Comparison of ENCODE assay signal across 25 cellular contexts in genomic region chr11:108614086-108614485, GRCh38.
"Had no signal": no experiment of that assay in that cellular context is flagged by ENCODE, and none has a peak within 500 bp of the region (broad histone marks: within the 10 kb centered on the region; RNA-seq: fewer than 3 reads in every experiment).

No MANE protein-coding gene starts in this region.

- H3K27ac ChIP-seq: adrenal gland, body of pancreas, cardiac muscle cell, KMS-11, PC-9, SK-N-MC, WERI-Rb-1 had no signal

- H3K27me3 ChIP-seq: adrenal gland, body of pancreas, cardiac muscle cell, MG63 had no signal

- H2AFZ ChIP-seq: PC-9 had no signal

- ATAC-seq: activated CD4-positive, alpha-beta T cell treated with anti-CD3 and anti-CD28 coated beads for 36 hours; activated T-helper 17 cell treated with anti-CD3 and anti-CD28 coated beads, Interleukin-2, amount 50 U/mL, for 72 hours; body of pancreas had no signal

- H3K4me1 ChIP-seq: adrenal gland, body of pancreas had no signal

- H3K36me3 ChIP-seq: adrenal gland, cardiac muscle cell, MG63, WERI-Rb-1 had no signal

- H3K4me3 ChIP-seq: adrenal gland, body of pancreas, cardiac muscle cell, MG63, PC-9, SK-N-MC had no signal

- DNase-seq: activated CD4-positive, alpha-beta memory T cell treated with anti-CD3 and anti-CD28 coated beads, Interleukin-2, amount 10 ng/mL, durations not matched to agents 7 days and 5 days; activated CD4-positive, alpha-beta T cell treated with anti-CD3 and anti-CD28 coated beads for 36 hours; activated CD4-positive, alpha-beta T cell treated with anti-CD3 and anti-CD28 coated beads, Interleukin-2, amount 50 U/mL, for 1 hour; activated naive CD4-positive, alpha-beta T cell treated with anti-CD3 and anti-CD28 coated beads, Interleukin-2, amount 50 U/mL, for 16 hours; activated naive CD8-positive, alpha-beta T cell treated with anti-CD3 and anti-CD28 coated beads, Interleukin-2, amount 10 ng/mL, durations not matched to agents 7 days and 5 days; activated T-cell treated with anti-CD3 and anti-CD28 coated beads for 4 hours; activated T-cell treated with anti-CD3 and anti-CD28 coated beads, Interleukin-2, amount 50 U/mL, for 48 hours; adrenal gland; aorta; body of pancreas; MG63; MV-4-11; NCI-H1092 treated with DMSO at 0.1 percent for 48 hours; NCI-H1436; NCI-H1694 treated with DMSO at 0.1 percent for 48 hours; NCI-H2029 treated with DMSO at 0.1 percent for 48 hours; NCI-H510A treated with DMSO at 0.1 percent for 48 hours; NCI-H69; PC-9; T-helper 1 cell; WERI-Rb-1 had no signal

- H3K4me2 ChIP-seq: KMS-11, PC-9 had no signal

- H3K9me3 ChIP-seq: adrenal gland, body of pancreas, MG63 had no signal

- H3K9ac ChIP-seq: KMS-11 had no signal
